ENCODE assay signal across 1 cellular context in genomic region chr3:195203631-195204030, GRCh38.
TF ChIP-seq lines count a peak whose summit lies in the region.

No MANE protein-coding gene starts in this region.

TF ChIP-seq in GM12878, 131 proteins besides CTCF, POLR2A, EP300 and RAD21 (continued from another document):
- TF ChIP-seq CEBPZ (IDR thresholded peaks at IDR 0.05; ENCODE audit: low read depth, low read length) = no peak
- TF ChIP-seq MTA3 (IDR thresholded peaks at IDR 0.05; ENCODE audit: borderline replicate concordance, low read length) = no peak
- TF ChIP-seq SIX5 (IDR thresholded peaks at IDR 0.05; ENCODE audit: low read depth, low read length, severe bottlenecking) = no peak
